28 cellular contexts compared by ENCODE assay signal in the genomic region with DNA sequence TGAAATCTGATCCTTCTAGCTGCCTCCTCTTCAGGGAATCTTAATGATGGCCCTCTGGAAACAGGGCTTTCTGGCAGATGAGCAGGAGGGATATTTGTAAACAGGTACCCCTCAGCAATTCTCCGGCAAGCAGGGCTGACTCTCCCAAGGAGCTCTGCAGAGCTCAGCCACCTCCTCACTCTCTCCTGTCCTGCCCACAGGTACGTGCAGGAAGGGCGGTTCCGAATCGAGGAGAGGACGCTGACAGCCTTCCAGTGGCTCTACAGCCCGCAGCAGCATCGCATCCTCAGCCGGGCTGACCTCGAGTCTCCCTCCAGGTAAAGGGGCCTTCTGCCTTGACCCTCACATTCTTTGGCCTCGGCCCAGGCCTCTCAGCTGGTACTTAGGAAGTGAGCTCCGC. TPM values are rescaled to one million over a fixed set of nuclear protein-coding genes. Genes with fewer than 3 reads are reported as not detected.
"Had no signal": no experiment of that assay in that cellular context is flagged by ENCODE, and none has a peak within 500 bp of the region (broad histone marks: within the 10 kb centered on the region; RNA-seq: fewer than 3 reads in every experiment).

No MANE protein-coding gene starts in this region.

- H3K4me3 ChIP-seq: K562, PC-9, SK-N-MC had no signal

- H3K36me3 Mint-ChIP-seq: activated naive CD8-positive, alpha-beta T cell; brain had no signal

- H3K27ac ChIP-seq: PC-9, SK-N-MC, VCaP had no signal

- H3K4me1 Mint-ChIP-seq: activated CD4-positive, alpha-beta memory T cell treated with anti-CD3 and anti-CD28 coated beads, Interleukin-2, amount 10 ng/mL, durations not matched to agents 7 days and 5 days; activated CD4-positive, alpha-beta T cell treated with anti-CD3 and anti-CD28 coated beads for 36 hours; activated T-helper 17 cell treated with anti-CD3 and anti-CD28 coated beads, Interleukin-2, amount 50 U/mL, for 72 hours; brain had no signal

- H3K4me3 Mint-ChIP-seq: activated CD4-positive, alpha-beta memory T cell treated with anti-CD3 and anti-CD28 coated beads, Interleukin-2, amount 10 ng/mL, durations not matched to agents 7 days and 5 days; activated CD4-positive, alpha-beta T cell treated with anti-CD3 and anti-CD28 coated beads for 36 hours; activated naive CD4-positive, alpha-beta T cell treated with anti-CD3 and anti-CD28 coated beads for 36 hours; activated naive CD8-positive, alpha-beta T cell; activated T-helper 17 cell treated with anti-CD3 and anti-CD28 coated beads, Interleukin-2, amount 50 U/mL, for 72 hours; brain had no signal

- ATAC-seq: activated CD4-positive, alpha-beta T cell treated with anti-CD3 and anti-CD28 coated beads for 36 hours; activated T-helper 17 cell treated with anti-CD3 and anti-CD28 coated beads, Interleukin-2, amount 50 U/mL, for 72 hours; K562 had no signal

- H3K27ac Mint-ChIP-seq: activated CD4-positive, alpha-beta memory T cell treated with anti-CD3 and anti-CD28 coated beads, Interleukin-2, amount 10 ng/mL, durations not matched to agents 7 days and 5 days; activated CD4-positive, alpha-beta T cell treated with anti-CD3 and anti-CD28 coated beads for 36 hours; activated naive CD4-positive, alpha-beta T cell treated with anti-CD3 and anti-CD28 coated beads for 36 hours; activated naive CD8-positive, alpha-beta T cell; activated T-helper 17 cell treated with anti-CD3 and anti-CD28 coated beads, Interleukin-2, amount 50 U/mL, for 72 hours; brain had no signal

- H2AFZ ChIP-seq: PC-9 had no signal

- H3K4me2 ChIP-seq: PC-9 had no signal

- DNase-seq: activated CD4-positive, alpha-beta memory T cell treated with anti-CD3 and anti-CD28 coated beads, Interleukin-2, amount 10 ng/mL, durations not matched to agents 7 days and 5 days; activated CD4-positive, alpha-beta T cell treated with anti-CD3 and anti-CD28 coated beads for 36 hours; activated CD4-positive, alpha-beta T cell treated with anti-CD3 and anti-CD28 coated beads, Interleukin-2, amount 50 U/mL, for 1 hour; activated gamma-delta T cell; activated naive CD4-positive, alpha-beta T cell treated with anti-CD3 and anti-CD28 coated beads for 36 hours; activated T-cell treated with anti-CD3 and anti-CD28 coated beads for 4 hours; activated T-cell treated with anti-CD3 and anti-CD28 coated beads, Interleukin-2, amount 50 U/mL, for 48 hours; amygdala; Karpas-422; MM.1S; NCI-H1105; NCI-H1436; NCI-H1694 treated with DMSO at 0.1 percent for 48 hours; NCI-H2029 treated with DMSO at 0.1 percent for 48 hours; NCI-H345; NCI-H510A; NCI-H526 treated with DMSO at 0.1 percent for 48 hours; NCI-H82; PC-9; SIG-M5; T-helper 1 cell had no signal

- H3K9me3 Mint-ChIP-seq: activated CD4-positive, alpha-beta memory T cell treated with anti-CD3 and anti-CD28 coated beads, Interleukin-2, amount 10 ng/mL, durations not matched to agents 7 days and 5 days; activated naive CD4-positive, alpha-beta T cell treated with anti-CD3 and anti-CD28 coated beads for 36 hours; activated T-helper 17 cell treated with anti-CD3 and anti-CD28 coated beads, Interleukin-2, amount 50 U/mL, for 72 hours had no signal

RNA-seq across cellular contexts. Expression of a gene that starts 20.7 kb away (rescaled TPM):
- total RNA-seq: activated CD4-positive, alpha-beta T cell treated with anti-CD3 and anti-CD28 coated beads for 36 hours; activated CD8-positive, alpha-beta memory T cell treated with anti-CD3 and anti-CD28 coated beads for 36 hours; K562 had no signal
- polyA plus RNA-seq: K562 had no signal
